1 cellular context compared by ENCODE assay signal in genomic region chr2:191202209-191202721, GRCh38.
TF ChIP-seq lines count a peak whose summit lies in the region.

No MANE protein-coding gene starts in this region.

TF ChIP-seq in GM12878, 131 proteins besides CTCF, POLR2A, EP300 and RAD21 (continued from another document):
- no peak for TF ChIP-seq CEBPZ (IDR thresholded peaks at IDR 0.05; ENCODE audit: low read depth, low read length)
TF ChIP-seq in GM12878: peak in this region for 0.
